ENCODE assay signal across 8 cellular contexts in the genomic region with DNA sequence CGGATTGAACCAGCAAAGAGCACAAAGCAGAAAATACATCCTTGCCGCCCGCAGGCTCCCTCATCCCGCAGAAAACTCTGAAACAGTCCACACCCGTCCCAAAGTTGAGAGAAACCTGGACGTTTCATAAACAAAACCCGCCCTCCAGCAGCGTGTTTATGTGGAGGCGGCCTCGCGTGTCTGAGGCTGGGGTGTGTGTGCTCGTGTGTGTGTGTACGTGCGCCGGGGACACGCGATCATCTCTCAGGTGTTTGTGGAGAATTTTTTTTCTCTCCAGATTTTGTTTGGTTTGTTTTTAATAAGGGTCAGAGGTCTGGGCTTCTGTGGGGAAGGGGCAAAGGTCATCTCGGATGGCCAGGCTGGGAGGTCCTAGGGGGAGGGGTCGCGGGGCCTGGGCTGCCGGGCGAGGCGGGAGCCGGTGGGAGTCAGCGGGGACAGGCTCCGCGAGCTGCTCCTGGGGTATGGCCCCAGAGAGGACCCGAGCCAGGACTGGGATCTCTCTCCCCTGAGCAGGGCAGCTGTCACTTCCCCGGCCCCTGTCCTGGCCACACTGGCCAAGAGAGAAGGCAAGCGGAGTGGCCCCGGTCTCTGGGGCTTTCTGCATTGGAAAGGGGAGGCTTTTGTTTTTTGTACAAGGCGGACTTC.
DNase-seq lines count a peak whose midpoint lies in the region; ATAC-seq and TF ChIP-seq lines count a peak whose summit lies in the region.

No MANE protein-coding gene starts in this region.

- no peaks in the 10 kb centered on the region for H3K36me3 ChIP-seq in H7 (replicated peaks; ENCODE audit: control insufficient read depth, insufficient read depth, low read length)

- peak; percentile 56 for ATAC-seq in left lobe of liver
- ATAC-seq in HG03045 (IDR thresholded peaks at IDR 0.05; ENCODE audit: unreplicated experiment): no peak
- no peak for ATAC-seq in HG03378 (IDR thresholded peaks at IDR 0.05; ENCODE audit: unreplicated experiment)

- no peaks in the 10 kb centered on the region; the same call in 1 of the 2 replicates for H3K27me3 ChIP-seq in H7 (ENCODE audit: control insufficient read depth, insufficient read depth, low read length)

- DNase-seq in H7: peak; percentile 86
- DNase-seq in SK-N-DZ (ENCODE audit: low spot score): peak; percentile 65
- DNase-seq in cardiac fibroblast (ENCODE audit: low read depth in 2 of 2): peak; percentile 55 to 57
- peak; percentile 61 for DNase-seq in left lobe of liver (ENCODE audit: low spot score)
- DNase-seq in stimulated activated CD8-positive, alpha-beta memory T cell treated with anti-CD3 and anti-CD28 coated beads, Interleukin-7, amount 100 ng/mL, for 4 hours (ENCODE audit: low read depth in 2 of 2): peak; percentile 21 to 30
- no peak for DNase-seq in NCI-H345 (lab: John Stamatoyannopoulos, UW)

- H3K4me3 ChIP-seq in H7 (ENCODE audit: insufficient read depth, low read depth, low read length) (peak overlapping the region; percentile 50), cardiac fibroblast (replicated peaks in 1 of 2; ENCODE audit: low read depth in 2 of 2, low read length in 2 of 2) (peak overlapping the region in 1 of 2 donors; percentile 45)

- TF ChIP-seq CTCF in cardiac fibroblast (IDR thresholded peaks at IDR 0.05; ENCODE audit: low read depth, low read length): no peak
